In genomic region chr6:36129889-36130671, GRCh38 we compare ENCODE assay signal across 8 cellular contexts. TPM values are rescaled to one million over a fixed set of nuclear protein-coding genes. Genes with fewer than 3 reads are reported as not detected.
DNase-seq lines count a peak whose midpoint lies in the region; ATAC-seq and TF ChIP-seq lines count a peak whose summit lies in the region.

MAPK13 (plus strand) TSS chr6:36130513; CDS start chr6:36130583, 70 bp downstream.

- POLR2A ChIA-PET in activated CD4-positive, alpha-beta memory T cell treated with anti-CD3 and anti-CD28 coated beads, Interleukin-2, amount 10 ng/mL, durations not matched to agents 7 days and 5 days (lab: Charles Lee) = interaction anchor here (1.0 to 5.3 kb wide), 9 partner anchors 9 to 102 kb away, joined by 4 to 148 read pairs (median 10); partner anchors contain the start of genes BRPF3 and MAPK14

- TF ChIP-seq CTCF in fibroblast of mammary gland (conservative IDR thresholded peaks at IDR 0.05; ENCODE audit: control insufficient read depth, insufficient read depth, low read depth, low read length) (no peak), ovary (IDR thresholded peaks at IDR 0.05) (no peak)

- H3K27me3 ChIP-seq in BLaER1 = no peaks in the 10 kb centered on the region
- H3K27me3 ChIP-seq in ovary = no peaks in the 10 kb centered on the region

- intact Hi-C loops in ovary (cut with DNase I) = loop anchor here in 2 of 4 donors (5.0 to 10.0 kb wide), 2 partner anchors 65 to 227 kb away; partner anchors contain the start of gene BRPF3 (in 1 of the 2)

- no peaks in the 10 kb centered on the region for H3K9me3 Mint-ChIP-seq in IgD-negative memory B cell
- H3K9me3 Mint-ChIP-seq in activated CD4-positive, alpha-beta memory T cell treated with anti-CD3 and anti-CD28 coated beads, Interleukin-2, amount 10 ng/mL, durations not matched to agents 7 days and 5 days = no peaks in the 10 kb centered on the region

- peaks cover 4% of the 10 kb centered on the region for H3K36me3 Mint-ChIP-seq in IgD-negative memory B cell
- peaks cover 18% of the 10 kb centered on the region for H3K36me3 Mint-ChIP-seq in activated CD4-positive, alpha-beta memory T cell treated with anti-CD3 and anti-CD28 coated beads, Interleukin-2, amount 10 ng/mL, durations not matched to agents 7 days and 5 days (ENCODE audit: low read depth)

- peak within 1 kb of the TSS; percentile 87 to 98 (median 94) for H3K4me3 Mint-ChIP-seq in IgD-negative memory B cell
- peak within 1 kb of the TSS; percentile 86 for H3K4me3 Mint-ChIP-seq in activated CD4-positive, alpha-beta memory T cell treated with anti-CD3 and anti-CD28 coated beads, Interleukin-2, amount 10 ng/mL, durations not matched to agents 7 days and 5 days

- H3K27ac ChIP-seq in BLaER1 (peak within 1 kb of the TSS; percentile 91), ovary (peak within 1 kb of the TSS in 1 of 2 donors; percentile 20)

- no peak for ATAC-seq in GM18858 (IDR thresholded peaks at IDR 0.05; ENCODE audit: unreplicated experiment)
- no peak for ATAC-seq in GM18873 (IDR thresholded peaks at IDR 0.05; ENCODE audit: low FRiP score, unreplicated experiment)

- H3K36me3 ChIP-seq in BLaER1 = peaks cover 7% of the 10 kb centered on the region; the same call in 1 of the 2 replicates
- H3K36me3 ChIP-seq in ovary = no peaks in the 10 kb centered on the region

- H4K20me1 ChIP-seq in BLaER1 = no peaks in the 10 kb centered on the region

- no peak for TF ChIP-seq EP300 in ovary (IDR thresholded peaks at IDR 0.05)

- peak within 1 kb of the TSS; percentile 84 to 94 (median 88) for H3K27ac Mint-ChIP-seq in IgD-negative memory B cell
- peak within 1 kb of the TSS; percentile 93 for H3K27ac Mint-ChIP-seq in activated CD4-positive, alpha-beta memory T cell treated with anti-CD3 and anti-CD28 coated beads, Interleukin-2, amount 10 ng/mL, durations not matched to agents 7 days and 5 days

- H3K4me1 ChIP-seq in BLaER1 (peaks cover 89% of the 10 kb centered on the region), ovary (ENCODE audit: insufficient read depth) (peaks cover 14% of the 10 kb centered on the region)

- no peaks in the 10 kb centered on the region for H3K27me3 Mint-ChIP-seq in IgD-negative memory B cell
- no peaks in the 10 kb centered on the region for H3K27me3 Mint-ChIP-seq in activated CD4-positive, alpha-beta memory T cell treated with anti-CD3 and anti-CD28 coated beads, Interleukin-2, amount 10 ng/mL, durations not matched to agents 7 days and 5 days

- 3 to 9% (median 8%) methylated on average over 28 to 61 of the region's 61 CpGs for WGBS in ovary, 3 donors

- H3K4me3 ChIP-seq in BLaER1 (peak within 1 kb of the TSS; percentile 75), fibroblast of mammary gland (ENCODE audit: control insufficient read depth, low read depth, low read length) (peak within 1 kb of the TSS; percentile 41), ovary (peak within 1 kb of the TSS; percentile 37)

- peak; percentile 39 for DNase-seq in activated CD4-positive, alpha-beta memory T cell treated with anti-CD3 and anti-CD28 coated beads, Interleukin-2, amount 10 ng/mL, durations not matched to agents 7 days and 5 days
- peak; percentile 66 for DNase-seq in fibroblast of mammary gland (ENCODE audit: low read depth)
- DNase-seq in ovary = peak in 1 of 5 donors; percentile 40
- DNase-seq in occipital lobe (lab: John Stamatoyannopoulos, UW) = no peak

- H3K9ac ChIP-seq in BLaER1 = peak within 1 kb of the TSS; percentile 86

- H3K4me1 Mint-ChIP-seq in IgD-negative memory B cell = peaks cover 28 to 37% (median 36%) of the 10 kb centered on the region in 3 donors
- peaks cover 56% of the 10 kb centered on the region for H3K4me1 Mint-ChIP-seq in activated CD4-positive, alpha-beta memory T cell treated with anti-CD3 and anti-CD28 coated beads, Interleukin-2, amount 10 ng/mL, durations not matched to agents 7 days and 5 days

- peak within 1 kb of the TSS; percentile 99 for H3K4me2 ChIP-seq in BLaER1

- no peak for TF ChIP-seq POLR2A in ovary (IDR thresholded peaks at IDR 0.05)

- H3K9me3 ChIP-seq in BLaER1 (no peaks in the 10 kb centered on the region), ovary (no peaks in the 10 kb centered on the region)

- CTCF ChIA-PET in activated CD4-positive, alpha-beta memory T cell treated with anti-CD3 and anti-CD28 coated beads, Interleukin-2, amount 10 ng/mL, durations not matched to agents 7 days and 5 days (lab: Charles Lee) = interaction anchor here (0.7 to 5.9 kb wide), 6 partner anchors 8 to 65 kb away, joined by 3 to 47 read pairs (median 4); no protein-coding TSS in a partner anchor

RNA-seq across cellular contexts. Expression of gene MAPK13, which starts in this region (rescaled TPM):
- 47.1 TPM for polyA plus RNA-seq in IgD-negative memory B cell
- total RNA-seq in activated CD4-positive, alpha-beta memory T cell treated with anti-CD3 and anti-CD28 coated beads, Interleukin-2, amount 10 ng/mL, durations not matched to agents 7 days and 5 days = 10 to 100 TPM; 53.7 to 56.2 TPM
- total RNA-seq in ovary = 10 to 100 TPM in 1 of 7 donors, 1 to 10 TPM in 6; 3.3 to 15.6 (median 6.2) TPM
- 1 to 10 TPM; 3.4 to 8.0 TPM for polyA plus RNA-seq in ovary
- 3.0 TPM for total RNA-seq in occipital lobe
